ENCODE assay signal across 8 cellular contexts in the genomic region with DNA sequence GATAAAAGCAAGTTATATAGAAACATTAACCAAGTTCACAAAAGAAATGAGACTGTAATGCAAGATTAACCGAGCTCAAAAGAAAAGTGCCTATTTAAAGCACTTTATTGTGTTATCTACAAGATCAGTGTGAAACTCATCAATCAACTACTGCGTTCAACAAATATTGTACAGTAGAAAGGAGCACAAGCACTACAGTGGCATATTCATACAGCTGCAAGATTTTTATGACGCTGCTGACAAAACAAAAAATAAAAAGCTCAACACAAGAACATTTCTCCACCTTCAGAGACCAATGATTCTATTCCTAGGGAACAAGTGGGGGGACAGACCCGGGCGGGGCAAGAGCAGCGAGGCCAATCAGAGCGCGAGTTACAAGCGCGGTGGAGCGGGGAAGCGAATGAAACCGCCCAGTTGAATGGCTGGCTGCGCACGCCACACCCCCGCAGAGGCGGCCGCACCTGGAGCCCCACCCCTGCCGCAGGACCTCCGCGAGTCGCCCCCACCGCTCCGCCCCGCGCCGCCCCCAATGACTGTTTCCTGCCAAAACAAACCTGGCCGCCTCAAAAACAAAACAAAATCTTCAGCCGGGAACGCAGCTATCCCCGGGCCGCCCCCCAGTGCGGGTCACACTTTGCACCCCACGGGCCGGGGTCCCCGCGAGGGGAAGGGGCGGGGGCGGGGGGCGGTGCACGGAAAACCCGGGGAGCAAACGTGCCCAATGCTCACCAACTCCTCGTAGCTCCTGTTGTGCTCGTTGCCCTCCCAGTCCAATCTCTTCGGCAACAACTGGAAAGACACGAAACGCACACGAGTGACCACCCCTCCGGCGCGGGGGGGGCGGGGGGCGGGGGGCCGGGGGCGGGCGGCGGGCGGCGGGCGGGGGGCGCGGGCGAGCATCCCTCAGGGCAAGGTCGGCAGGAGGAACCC. TPM values are rescaled to one million over a fixed set of nuclear protein-coding genes. Genes with fewer than 3 reads are reported as not detected.
DNase-seq lines count a peak whose midpoint lies in the region; ATAC-seq and TF ChIP-seq lines count a peak whose summit lies in the region.

No MANE protein-coding gene starts in this region.

- peaks cover 20% of the 10 kb centered on the region for H3K36me3 Mint-ChIP-seq in activated naive CD8-positive, alpha-beta T cell treated with anti-CD3 and anti-CD28 coated beads for 36 hours
- no peaks in the 10 kb centered on the region for H3K36me3 Mint-ChIP-seq in glutamatergic neuron (ENCODE audit: unreplicated experiment)

- peaks cover 14% of the 10 kb centered on the region for H3K4me1 ChIP-seq in testis

- no peaks in the 10 kb centered on the region for H3K27me3 ChIP-seq in testis

- intact Hi-C loops in testis (cut with DNase I; ENCODE audit: low total_unique reads) = no loop called here

- peak; percentile 75 for ATAC-seq in HG02759 (IDR thresholded peaks at IDR 0.05; ENCODE audit: unreplicated experiment)
- ATAC-seq in omental fat pad (ENCODE audit: low FRiP score) = peak; percentile 90

- H3K27me3 Mint-ChIP-seq in activated naive CD8-positive, alpha-beta T cell treated with anti-CD3 and anti-CD28 coated beads for 36 hours = no peaks in the 10 kb centered on the region
- peaks cover 9% of the 10 kb centered on the region for H3K27me3 Mint-ChIP-seq in glutamatergic neuron (ENCODE audit: unreplicated experiment)

- no peaks in the 10 kb centered on the region for H3K9me3 Mint-ChIP-seq in activated naive CD8-positive, alpha-beta T cell treated with anti-CD3 and anti-CD28 coated beads for 36 hours
- peaks cover 12% of the 10 kb centered on the region for H3K9me3 Mint-ChIP-seq in glutamatergic neuron (ENCODE audit: unreplicated experiment)

- H3K27ac Mint-ChIP-seq in activated naive CD8-positive, alpha-beta T cell treated with anti-CD3 and anti-CD28 coated beads for 36 hours = peak overlapping the region; percentile 86
- peak overlapping the region; percentile 24 for H3K27ac Mint-ChIP-seq in glutamatergic neuron (ENCODE audit: unreplicated experiment)

- H3K9me3 ChIP-seq in testis = no peaks in the 10 kb centered on the region

- no peak for TF ChIP-seq CTCF in GM10266 (IDR thresholded peaks at IDR 0.05; ENCODE audit: control insufficient read depth, insufficient read depth, low read depth, missing control alignments)
- TF ChIP-seq CTCF in glutamatergic neuron (IDR thresholded peaks at IDR 0.05; ENCODE audit: partially characterized antibody, unreplicated experiment) = no peak
- no peak for TF ChIP-seq CTCF in omental fat pad (IDR thresholded peaks at IDR 0.05)
- no peak for TF ChIP-seq CTCF in testis (IDR thresholded peaks at IDR 0.05)

- DNase-seq in GM10266 (ENCODE audit: extremely low spot score) = peak; percentile 99
- DNase-seq in NCI-H1105 treated with DMSO at 0.1 percent for 48 hours (lab: John Stamatoyannopoulos, UW) = peak; percentile 91
- peak; percentile 78 for DNase-seq in SKM-1 treated with dmso at 0.1 percent for 144 hours (lab: John Stamatoyannopoulos, UW; ENCODE audit: unreplicated experiment)
- DNase-seq in activated naive CD8-positive, alpha-beta T cell treated with anti-CD3 and anti-CD28 coated beads for 36 hours = peak; percentile 95
- peak; percentile 90 for DNase-seq in glutamatergic neuron
- DNase-seq in omental fat pad (ENCODE audit: low spot score) = peak; percentile 86
- peak; percentile 96 for DNase-seq in testis

- TF ChIP-seq POLR2A in testis (IDR thresholded peaks at IDR 0.05) = no peak

- H3K36me3 ChIP-seq in testis (ENCODE audit: low read depth, missing control alignments) = no peaks in the 10 kb centered on the region

- WGBS in testis, 2 donors = 1 to 5% methylated on average over 16 to 53 of the region's 65 CpGs

- peaks cover 46% of the 10 kb centered on the region for H3K4me1 Mint-ChIP-seq in activated naive CD8-positive, alpha-beta T cell treated with anti-CD3 and anti-CD28 coated beads for 36 hours
- peaks cover 11% of the 10 kb centered on the region for H3K4me1 Mint-ChIP-seq in glutamatergic neuron (ENCODE audit: low read depth, unreplicated experiment)

- H3K27ac ChIP-seq in testis = peak overlapping the region; percentile 96 to 97

- H3K4me3 ChIP-seq in testis = peak overlapping the region; percentile 85 to 94

- H3K4me3 Mint-ChIP-seq in activated naive CD8-positive, alpha-beta T cell treated with anti-CD3 and anti-CD28 coated beads for 36 hours = peak overlapping the region; percentile 93
- peak overlapping the region; percentile 82 for H3K4me3 Mint-ChIP-seq in glutamatergic neuron (ENCODE audit: unreplicated experiment)

RNA-seq across cellular contexts. Expression of a gene that starts 1.1 kb away (rescaled TPM):
- 10 to 100 TPM; 16.5 to 18.2 TPM for total RNA-seq in activated naive CD8-positive, alpha-beta T cell treated with anti-CD3 and anti-CD28 coated beads for 36 hours
- 64.6 TPM for total RNA-seq in glutamatergic neuron (ENCODE audit: unreplicated experiment)
- 10 to 100 TPM; 41.7 to 69.0 (median 47.1) TPM for total RNA-seq in omental fat pad
- 100 to 1,000 TPM; 102 to 123 TPM for total RNA-seq in testis
- polyA plus RNA-seq in testis (ENCODE audit: insufficient read depth, low read depth, low replicate concordance) = 32.8 TPM

RNA-seq across cellular contexts. Expression of a gene that starts 36.5 kb away (rescaled TPM):
- 100 to 1,000 TPM; 432 to 501 TPM for total RNA-seq in activated naive CD8-positive, alpha-beta T cell treated with anti-CD3 and anti-CD28 coated beads for 36 hours
- total RNA-seq in glutamatergic neuron (ENCODE audit: unreplicated experiment) = 231 TPM
- 10 to 100 TPM; 54.0 to 75.8 (median 60.3) TPM for total RNA-seq in omental fat pad
- 100 to 1,000 TPM; 162 to 177 TPM for total RNA-seq in testis
- polyA plus RNA-seq in testis (ENCODE audit: insufficient read depth, low read depth, low replicate concordance) = 203 TPM

Comparison
In these comparisons a context has a peak if more than half of its experiments do, and no peak if none do; other contexts are left out.
1. Peak in every context shown above with its lines: DNase-seq, ATAC-seq, H3K4me3 ChIP-seq and H3K27ac ChIP-seq.